Comparison of ENCODE assay signal across 21 cellular contexts in the genomic region with DNA sequence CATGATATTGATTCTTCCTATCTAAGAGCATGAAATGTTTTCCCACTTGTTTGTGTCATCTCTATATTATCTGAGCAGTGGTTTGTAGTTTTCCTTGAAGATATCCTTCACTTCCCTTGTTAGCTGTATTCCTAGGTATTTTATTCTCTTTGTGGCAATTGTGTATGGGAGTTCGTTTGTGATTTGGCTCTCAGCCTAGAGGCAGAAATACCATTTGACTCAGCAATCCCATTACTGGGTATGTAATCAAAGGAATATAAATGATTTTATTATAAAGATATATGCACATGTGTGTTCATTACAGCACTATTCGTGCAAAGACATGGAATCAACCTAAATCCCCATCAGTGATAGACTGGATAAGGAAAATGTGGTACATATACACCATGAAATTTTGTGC.
"Had no signal": no experiment of that assay in that cellular context is flagged by ENCODE, and none has a peak within 500 bp of the region (broad histone marks: within the 10 kb centered on the region; RNA-seq: fewer than 3 reads in every experiment).

No MANE protein-coding gene starts in this region.

- H3K27me3 ChIP-seq: adrenal gland, Peyer's patch, SJCRH30 had no signal

- H3K9me3 Mint-ChIP-seq: activated naive CD8-positive, alpha-beta T cell treated with anti-CD3 and anti-CD28 coated beads, Interleukin-2, amount 10 ng/mL, durations not matched to agents 7 days and 5 days; T-helper 1 cell treated with Interleukin-12 subunit alpha and Interleukin-12 subunit beta and Interleukin-4 antibody, amounts not matched to agents 30 μg/mL and 1 μg/mL, for 36 hours had no signal

- H3K27ac Mint-ChIP-seq: activated CD8-positive, alpha-beta T cell treated with anti-CD3 and anti-CD28 coated beads, Interleukin-2, amount 10 ng/mL, durations not matched to agents 7 days and 5 days; activated naive CD8-positive, alpha-beta T cell treated with anti-CD3 and anti-CD28 coated beads, Interleukin-2, amount 10 ng/mL, durations not matched to agents 7 days and 5 days; T-helper 1 cell treated with Interleukin-12 subunit alpha and Interleukin-12 subunit beta and Interleukin-4 antibody, amounts not matched to agents 30 μg/mL and 1 μg/mL, for 36 hours had no signal

- H3K4me1 Mint-ChIP-seq: activated naive CD8-positive, alpha-beta T cell treated with anti-CD3 and anti-CD28 coated beads, Interleukin-2, amount 10 ng/mL, durations not matched to agents 7 days and 5 days had no signal

- H3K4me1 ChIP-seq: adrenal gland, Peyer's patch, SJCRH30 had no signal

- DNase-seq: activated CD4-positive, alpha-beta T cell treated with anti-CD3 and anti-CD28 coated beads for 48 hours; activated CD4-positive, alpha-beta T cell treated with anti-CD3 and anti-CD28 coated beads, Interleukin-2, amount 50 U/mL, for 4 hours; activated CD8-positive, alpha-beta memory T cell treated with anti-CD3 and anti-CD28 coated beads, Interleukin-2, amount 50 U/mL, for 48 hours; activated CD8-positive, alpha-beta T cell treated with anti-CD3 and anti-CD28 coated beads, Interleukin-2, amount 10 ng/mL, durations not matched to agents 7 days and 5 days; activated naive CD4-positive, alpha-beta T cell treated with anti-CD3 and anti-CD28 coated beads, Interleukin-2, amount 50 U/mL, for 16 hours; activated naive CD8-positive, alpha-beta T cell treated with anti-CD3 and anti-CD28 coated beads, Interleukin-2, amount 10 ng/mL, durations not matched to agents 7 days and 5 days; activated T-cell treated with anti-CD3 and anti-CD28 coated beads, Interleukin-2, amount 50 U/mL, for 1 hour; central memory CD4-positive, alpha-beta T cell; NCI-H1048; NCI-H1436 treated with DMSO at 0.1 percent for 48 hours; NCI-H187; NCI-H2171; NCI-H526 treated with DMSO at 0.1 percent for 48 hours; NCI-H82; Peyer's patch; Right ventricle myocardium superior had no signal

- H3K4me3 Mint-ChIP-seq: activated CD8-positive, alpha-beta T cell treated with anti-CD3 and anti-CD28 coated beads, Interleukin-2, amount 10 ng/mL, durations not matched to agents 7 days and 5 days; activated naive CD8-positive, alpha-beta T cell treated with anti-CD3 and anti-CD28 coated beads, Interleukin-2, amount 10 ng/mL, durations not matched to agents 7 days and 5 days; T-helper 1 cell treated with Interleukin-12 subunit alpha and Interleukin-12 subunit beta and Interleukin-4 antibody, amounts not matched to agents 30 μg/mL and 1 μg/mL, for 36 hours had no signal

- H3K27ac ChIP-seq: adrenal gland, Peyer's patch, RWPE1, SJCRH30 had no signal

- H3K36me3 Mint-ChIP-seq: activated naive CD8-positive, alpha-beta T cell treated with anti-CD3 and anti-CD28 coated beads, Interleukin-2, amount 10 ng/mL, durations not matched to agents 7 days and 5 days had no signal

- ATAC-seq: activated CD4-positive, CD25-positive, alpha-beta regulatory T cell treated with anti-CD3 and anti-CD28 coated beads, Interleukin-2, amount 50 U/mL, for 24 hours; activated CD8-positive, alpha-beta T cell treated with anti-CD3 and anti-CD28 coated beads, Interleukin-2, amount 10 ng/mL, durations not matched to agents 7 days and 5 days had no signal
